In the genomic region with DNA sequence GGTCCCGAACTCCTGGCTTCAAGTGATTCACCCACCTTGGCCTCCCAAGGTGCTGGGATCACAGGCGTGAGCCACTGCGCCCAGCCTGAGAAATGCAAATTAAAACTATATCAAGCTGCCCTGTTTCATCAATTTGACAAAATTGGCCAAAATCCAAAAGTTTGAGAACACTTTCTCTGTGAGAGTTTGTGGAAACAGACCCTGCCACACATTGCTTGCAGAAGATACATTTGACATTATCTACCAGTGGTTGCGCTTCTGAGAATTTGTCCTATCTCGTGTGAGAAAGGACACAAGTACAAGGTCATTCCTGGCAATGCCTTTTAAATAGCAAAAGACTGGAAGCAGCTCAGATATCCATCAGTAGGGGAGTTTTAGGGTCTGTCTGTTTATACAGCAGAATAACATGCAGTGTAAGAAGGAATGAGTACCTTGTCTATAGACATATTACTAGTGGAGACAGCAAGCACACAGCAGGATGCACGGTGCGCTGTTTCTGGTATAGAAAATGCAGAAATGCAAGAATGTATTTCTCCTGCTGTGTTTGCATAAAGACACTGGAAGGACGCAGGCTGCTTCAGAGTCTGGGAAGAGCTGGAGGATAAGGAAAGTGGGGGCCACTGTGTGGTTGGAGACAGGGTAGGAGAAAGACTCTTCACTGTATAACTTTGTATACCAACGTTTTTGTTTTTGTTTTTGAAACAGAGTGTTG, we compare ENCODE assay signal across 19 cellular contexts. TPM values are rescaled to one million over a fixed set of nuclear protein-coding genes. Genes with fewer than 3 reads are reported as not detected.
DNase-seq lines count a peak whose midpoint lies in the region; ATAC-seq and TF ChIP-seq lines count a peak whose summit lies in the region.
"Had no signal": no experiment of that assay in that cellular context is flagged by ENCODE, and none has a peak within 500 bp of the region (broad histone marks: within the 10 kb centered on the region; RNA-seq: fewer than 3 reads in every experiment).

No MANE protein-coding gene starts in this region.

- peak overlapping the region; percentile 5; the same call in 1 of the 2 replicates for H3K9ac ChIP-seq in SU-DHL-6 (ENCODE audit: low read length)
- H3K9ac ChIP-seq in iPS-20b (ENCODE audit: low read depth, low read length): peak overlapping the region; percentile 10; the same call in 1 of the 2 replicates
- H3K9ac ChIP-seq: neural progenitor cell had no signal

- H3K27me3 ChIP-seq in CD8-positive, alpha-beta memory T cell (ENCODE audit: insufficient read depth, low read length, poor library complexity, severe bottlenecking): no peaks in the 10 kb centered on the region
- H3K27me3 ChIP-seq in SU-DHL-6 (ENCODE audit: low read length) (no peaks in the 10 kb centered on the region), iPS-20b (ENCODE audit: insufficient read depth, low read length) (no peaks in the 10 kb centered on the region), left lung (no peaks in the 10 kb centered on the region)
- H3K27me3 ChIP-seq: heart left ventricle, MG63, neural progenitor cell, upper lobe of left lung had no signal

- peaks cover 5% of the 10 kb centered on the region; the same call in 1 of the 2 replicates for H3F3A ChIP-seq in SU-DHL-6 (ENCODE audit: insufficient read depth)

- intact Hi-C loops in activated CD4-positive, alpha-beta memory T cell treated with anti-CD3 and anti-CD28 coated beads for 36 hours (cut with micrococcal nuclease): loop anchor here (10.0 kb wide), 1 partner anchor 241 kb away; no protein-coding TSS in a partner anchor
- intact Hi-C loops in left lung (cut with DNase I): no loop called here

- H3K27ac Mint-ChIP-seq in activated CD4-positive, alpha-beta memory T cell treated with anti-CD3 and anti-CD28 coated beads, Interleukin-2, amount 10 ng/mL, durations not matched to agents 7 days and 5 days: peak overlapping the region; percentile 56
- H3K27ac Mint-ChIP-seq in activated CD4-positive, alpha-beta memory T cell treated with anti-CD3 and anti-CD28 coated beads for 36 hours: no peak overlapping the region
- peak overlapping the region in 4 of 8 donors; percentile 12 to 88 (median 73) for H3K27ac Mint-ChIP-seq in CD8-positive, alpha-beta memory T cell
- H3K27ac Mint-ChIP-seq: neural progenitor cell had no signal

- no peaks in the 10 kb centered on the region for H3K9me3 Mint-ChIP-seq in activated CD4-positive, alpha-beta memory T cell treated with anti-CD3 and anti-CD28 coated beads, Interleukin-2, amount 10 ng/mL, durations not matched to agents 7 days and 5 days
- H3K9me3 Mint-ChIP-seq in activated CD4-positive, alpha-beta memory T cell treated with anti-CD3 and anti-CD28 coated beads for 36 hours: no peaks in the 10 kb centered on the region
- no peaks in the 10 kb centered on the region for H3K9me3 Mint-ChIP-seq in CD8-positive, alpha-beta memory T cell
- H3K9me3 Mint-ChIP-seq: neural progenitor cell had no signal

- POLR2A ChIA-PET in activated CD4-positive, alpha-beta memory T cell treated with anti-CD3 and anti-CD28 coated beads, Interleukin-2, amount 10 ng/mL, durations not matched to agents 7 days and 5 days (lab: Charles Lee): no interaction called here
- POLR2A ChIA-PET in activated CD4-positive, alpha-beta memory T cell treated with anti-CD3 and anti-CD28 coated beads for 36 hours (lab: Charles Lee): no interaction called here
- POLR2A ChIA-PET in CD8-positive, alpha-beta memory T cell (lab: Charles Lee): no interaction called here

- CTCF ChIA-PET in activated CD4-positive, alpha-beta memory T cell treated with anti-CD3 and anti-CD28 coated beads, Interleukin-2, amount 10 ng/mL, durations not matched to agents 7 days and 5 days (lab: Charles Lee): no interaction called here
- CTCF ChIA-PET in activated CD4-positive, alpha-beta memory T cell treated with anti-CD3 and anti-CD28 coated beads for 36 hours (lab: Charles Lee): no interaction called here
- CTCF ChIA-PET in CD8-positive, alpha-beta memory T cell (lab: Charles Lee): no interaction called here

- peak overlapping the region; percentile 39 for H3K4me2 ChIP-seq in SU-DHL-6 (ENCODE audit: low read depth, low read length, poor library complexity, severe bottlenecking)
- H3K4me2 ChIP-seq: neural progenitor cell had no signal

- peaks cover 27% of the 10 kb centered on the region for H3K4me1 ChIP-seq in CD8-positive, alpha-beta memory T cell (ENCODE audit: insufficient read depth, low read length)
- H3K4me1 ChIP-seq in iPS-20b (ENCODE audit: insufficient read depth, low read length) (peaks cover 36% of the 10 kb centered on the region), left lung (peaks cover 0 to 5% of the 10 kb centered on the region in 2 donors)

- H3K4me3 ChIP-seq in CD8-positive, alpha-beta memory T cell (ENCODE audit: low read length): peak overlapping the region; percentile 6
- H3K4me3 ChIP-seq in SU-DHL-6 (ENCODE audit: insufficient read depth, low read length, poor library complexity, severe bottlenecking) (no peak overlapping the region), iPS-20b (ENCODE audit: low read length) (peak overlapping the region; percentile 43; the same call in 1 of the 2 replicates), left lung (no peak overlapping the region)
- H3K4me3 ChIP-seq: heart left ventricle, MG63, neural progenitor cell, psoas muscle, upper lobe of left lung had no signal

- H4K20me1 ChIP-seq in SU-DHL-6 (ENCODE audit: low read depth, low read length): no peaks in the 10 kb centered on the region

- H3K79me2 ChIP-seq in SU-DHL-6 (ENCODE audit: insufficient read depth, low read length): no peaks in the 10 kb centered on the region

- no peak overlapping the region for H3K27ac ChIP-seq in CD8-positive, alpha-beta memory T cell (ENCODE audit: low read depth, low read length)
- H3K27ac ChIP-seq in SU-DHL-6 (ENCODE audit: low read depth, low read length) (peak overlapping the region; percentile 35), iPS-20b (ENCODE audit: low read length) (peak overlapping the region; percentile 22), left lung (no peak overlapping the region), substantia nigra (ENCODE audit: low read depth, low read length, poor library complexity, severe bottlenecking) (no peak overlapping the region)
- H3K27ac ChIP-seq: neural progenitor cell, psoas muscle, upper lobe of left lung had no signal

- H3K9me2 ChIP-seq in SU-DHL-6 (replicated peaks; ENCODE audit: insufficient read depth, low read length): no peaks in the 10 kb centered on the region

- TF ChIP-seq CTCF in SU-DHL-6 (IDR thresholded peaks at IDR 0.05; ENCODE audit: insufficient read depth, low read length, poor library complexity, severe bottlenecking) (no peak), GM10266 (IDR thresholded peaks at IDR 0.05; ENCODE audit: control insufficient read depth, insufficient read depth, low read depth, missing control alignments) (no peak), left lung (IDR thresholded peaks at IDR 0.05) (no peak)

- no peak overlapping the region for H3K4me3 Mint-ChIP-seq in activated CD4-positive, alpha-beta memory T cell treated with anti-CD3 and anti-CD28 coated beads, Interleukin-2, amount 10 ng/mL, durations not matched to agents 7 days and 5 days
- no peak overlapping the region for H3K4me3 Mint-ChIP-seq in activated CD4-positive, alpha-beta memory T cell treated with anti-CD3 and anti-CD28 coated beads for 36 hours
- peak overlapping the region in 2 of 7 donors; percentile 29 to 56 for H3K4me3 Mint-ChIP-seq in CD8-positive, alpha-beta memory T cell
- H3K4me3 Mint-ChIP-seq: activated CD4-positive, alpha-beta T cell treated with anti-CD3 and anti-CD28 coated beads for 36 hours; neural progenitor cell had no signal

- no peak for DNase-seq in activated CD4-positive, alpha-beta memory T cell treated with anti-CD3 and anti-CD28 coated beads, Interleukin-2, amount 10 ng/mL, durations not matched to agents 7 days and 5 days
- DNase-seq in activated CD4-positive, alpha-beta memory T cell treated with anti-CD3 and anti-CD28 coated beads for 36 hours: no peak
- DNase-seq in CD8-positive, alpha-beta memory T cell: no peak
- DNase-seq in GM10266 (ENCODE audit: extremely low spot score): no peak
- no peak for DNase-seq in left lung
- no peak for DNase-seq in substantia nigra (lab: John Stamatoyannopoulos, UW)
- DNase-seq: heart left ventricle, MG63, NCI-H187 treated with DMSO at 0.1 percent for 48 hours, psoas muscle, SHP77, upper lobe of left lung had no signal

- ATAC-seq in left lung: no peak
- ATAC-seq: activated CD4-positive, alpha-beta T cell treated with anti-CD3 and anti-CD28 coated beads for 36 hours; heart left ventricle; psoas muscle had no signal

- H3K36me3 ChIP-seq in CD8-positive, alpha-beta memory T cell (ENCODE audit: insufficient read depth, low read length): no peaks in the 10 kb centered on the region
- H3K36me3 ChIP-seq in SU-DHL-6 (ENCODE audit: low read length) (no peaks in the 10 kb centered on the region), iPS-20b (ENCODE audit: insufficient read depth, low read depth, low read length) (no peaks in the 10 kb centered on the region), left lung (no peaks in the 10 kb centered on the region)
- H3K36me3 ChIP-seq: heart left ventricle, MG63, neural progenitor cell, upper lobe of left lung had no signal

- no peaks in the 10 kb centered on the region for H3K9me3 ChIP-seq in CD8-positive, alpha-beta memory T cell (ENCODE audit: low read length)
- H3K9me3 ChIP-seq in SU-DHL-6 (ENCODE audit: insufficient read depth, low read length): no peaks in the 10 kb centered on the region
- H3K9me3 ChIP-seq in iPS-20b (ENCODE audit: insufficient read depth, low read depth, low read length): no peaks in the 10 kb centered on the region
- H3K9me3 ChIP-seq in left lung: no peaks in the 10 kb centered on the region
- H3K9me3 ChIP-seq: heart left ventricle, MG63, psoas muscle, upper lobe of left lung had no signal

- H3K36me3 Mint-ChIP-seq in activated CD4-positive, alpha-beta memory T cell treated with anti-CD3 and anti-CD28 coated beads, Interleukin-2, amount 10 ng/mL, durations not matched to agents 7 days and 5 days (ENCODE audit: low read depth): peaks cover 3% of the 10 kb centered on the region
- H3K36me3 Mint-ChIP-seq in activated CD4-positive, alpha-beta memory T cell treated with anti-CD3 and anti-CD28 coated beads for 36 hours: no peaks in the 10 kb centered on the region
- peaks cover 1 to 9% (median 3%) of the 10 kb centered on the region in 3 donors for H3K36me3 Mint-ChIP-seq in CD8-positive, alpha-beta memory T cell
- H3K36me3 Mint-ChIP-seq: neural progenitor cell had no signal

- no peak overlapping the region for H2AFZ ChIP-seq in SU-DHL-6 (ENCODE audit: low read depth, low read length, severe bottlenecking)
- H2AFZ ChIP-seq: neural progenitor cell had no signal

- peaks cover 36% of the 10 kb centered on the region for H3K4me1 Mint-ChIP-seq in activated CD4-positive, alpha-beta memory T cell treated with anti-CD3 and anti-CD28 coated beads, Interleukin-2, amount 10 ng/mL, durations not matched to agents 7 days and 5 days
- peaks cover 23% of the 10 kb centered on the region for H3K4me1 Mint-ChIP-seq in activated CD4-positive, alpha-beta memory T cell treated with anti-CD3 and anti-CD28 coated beads for 36 hours (ENCODE audit: low read depth)
- H3K4me1 Mint-ChIP-seq in CD8-positive, alpha-beta memory T cell: peaks cover 23 to 36% (median 27%) of the 10 kb centered on the region in 3 donors

- H3K27me3 Mint-ChIP-seq in activated CD4-positive, alpha-beta memory T cell treated with anti-CD3 and anti-CD28 coated beads, Interleukin-2, amount 10 ng/mL, durations not matched to agents 7 days and 5 days: no peaks in the 10 kb centered on the region
- no peaks in the 10 kb centered on the region for H3K27me3 Mint-ChIP-seq in activated CD4-positive, alpha-beta memory T cell treated with anti-CD3 and anti-CD28 coated beads for 36 hours
- no peaks in the 10 kb centered on the region for H3K27me3 Mint-ChIP-seq in CD8-positive, alpha-beta memory T cell
- H3K27me3 Mint-ChIP-seq: activated CD4-positive, alpha-beta T cell treated with anti-CD3 and anti-CD28 coated beads for 36 hours had no signal

RNA-seq across cellular contexts. Expression of a gene that starts 4.3 kb away (rescaled TPM):
- 10 to 100 TPM; 17.6 to 20.7 TPM for total RNA-seq in activated CD4-positive, alpha-beta memory T cell treated with anti-CD3 and anti-CD28 coated beads, Interleukin-2, amount 10 ng/mL, durations not matched to agents 7 days and 5 days
- 10 to 100 TPM; 10.1 to 12.3 TPM for total RNA-seq in activated CD4-positive, alpha-beta memory T cell treated with anti-CD3 and anti-CD28 coated beads for 36 hours
- 1 to 10 TPM; 5.2 to 6.3 TPM for total RNA-seq in CD8-positive, alpha-beta memory T cell
- polyA plus RNA-seq in CD8-positive, alpha-beta memory T cell: 19.1 TPM
- total RNA-seq in left lung: 10 to 100 TPM; 18.4 to 26.8 TPM

RNA-seq across cellular contexts. Expression of a gene that starts 16.1 kb away (rescaled TPM):
- total RNA-seq in activated CD4-positive, alpha-beta memory T cell treated with anti-CD3 and anti-CD28 coated beads, Interleukin-2, amount 10 ng/mL, durations not matched to agents 7 days and 5 days: not detected
- total RNA-seq in activated CD4-positive, alpha-beta memory T cell treated with anti-CD3 and anti-CD28 coated beads for 36 hours: not detected
- not detected for total RNA-seq in CD8-positive, alpha-beta memory T cell
- polyA plus RNA-seq in CD8-positive, alpha-beta memory T cell: not detected
- not detected for total RNA-seq in left lung
- total RNA-seq: A172; activated CD4-positive, alpha-beta T cell treated with anti-CD3 and anti-CD28 coated beads for 36 hours; Daoy; heart left ventricle; mesenteric fat pad; psoas muscle had no signal
- polyA plus RNA-seq: heart left ventricle, psoas muscle had no signal

RNA-seq across cellular contexts. Expression of a gene that starts 47.2 kb away (rescaled TPM):
- 10 to 100 TPM; 20.7 to 21.3 TPM for total RNA-seq in activated CD4-positive, alpha-beta memory T cell treated with anti-CD3 and anti-CD28 coated beads, Interleukin-2, amount 10 ng/mL, durations not matched to agents 7 days and 5 days
- total RNA-seq in activated CD4-positive, alpha-beta memory T cell treated with anti-CD3 and anti-CD28 coated beads for 36 hours: 10 to 100 TPM; 34.6 to 38.1 TPM
- 10 to 100 TPM; 44.1 to 46.8 TPM for total RNA-seq in CD8-positive, alpha-beta memory T cell
- polyA plus RNA-seq in CD8-positive, alpha-beta memory T cell: 69.5 TPM
- 10 to 100 TPM; 64.0 to 72.1 TPM for total RNA-seq in left lung

Comparison
In these comparisons a context has a peak if more than half of its experiments do, and no peak if none do; other contexts are left out.
1. H3K27ac ChIP-seq: peak in SU-DHL-6 (single experiment) and iPS-20b (single experiment); none in CD8-positive, alpha-beta memory T cell (single experiment), left lung (0 of 2) and substantia nigra (single experiment).
2. H3K4me3 ChIP-seq: peak in CD8-positive, alpha-beta memory T cell (single experiment) and iPS-20b (single experiment); none in SU-DHL-6 (single experiment) and left lung (0 of 2).